ENCODE assay signal across 8 cellular contexts in the genomic region with DNA sequence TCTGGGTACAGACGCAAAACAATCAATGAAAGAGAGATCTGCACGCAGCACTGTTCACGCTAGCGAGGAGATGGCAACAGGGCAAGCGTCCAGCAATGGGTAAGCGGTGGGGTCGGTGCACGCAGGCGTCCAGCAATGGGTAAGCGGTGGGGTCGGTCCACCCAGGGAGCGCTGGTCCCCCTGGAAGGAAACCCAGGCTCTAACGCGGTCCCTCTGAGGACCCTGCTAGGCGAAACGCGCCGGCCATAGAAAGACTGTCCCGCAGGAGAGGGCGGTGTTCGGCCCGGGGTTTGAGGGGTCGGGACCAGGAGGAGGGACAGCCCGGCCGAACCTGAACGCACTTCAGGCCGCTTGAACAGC. TPM values are rescaled to one million over a fixed set of nuclear protein-coding genes. Genes with fewer than 3 reads are reported as not detected.
A peak's percentile ranks its signal among the peaks of the same experiment; 100 is the strongest.
DNase-seq lines count a peak whose midpoint lies in the region; ATAC-seq, FAIRE-seq and TF ChIP-seq lines count a peak whose summit lies in the region.

No MANE protein-coding gene starts in this region.

- no peaks in the 10 kb centered on the region for H3K9me3 ChIP-seq in Panc1 (ENCODE audit: control insufficient read depth, insufficient read depth, low read depth, low read length)
- no peaks in the 10 kb centered on the region for H3K9me3 ChIP-seq in endothelial cell of umbilical vein (replicated peaks; ENCODE audit: control insufficient read depth, insufficient read depth, low read length)

- dilution Hi-C loops in endothelial cell of umbilical vein (cut with MboI; ENCODE audit: extremely low pct_ligation_motif_present, low sequenced_read_pairs) = no loop called here

- no peaks in the 10 kb centered on the region for H4K20me1 ChIP-seq in endothelial cell of umbilical vein (replicated peaks; ENCODE audit: control insufficient read depth, extremely low read depth, insufficient read depth, low read length)

- peaks cover 40% of the 10 kb centered on the region for H3K79me2 ChIP-seq in endothelial cell of umbilical vein (ENCODE audit: control insufficient read depth, insufficient read depth, low read length)

- H3K4me1 ChIP-seq in Panc1 (ENCODE audit: control insufficient read depth, insufficient read depth, low read length) = peaks cover 6% of the 10 kb centered on the region; the same call in 1 of the 2 replicates
- H3K4me1 ChIP-seq in endothelial cell of umbilical vein (ENCODE audit: control insufficient read depth, extremely low read depth, insufficient read depth, low read length) = peaks cover 5% of the 10 kb centered on the region

- H3K27ac Mint-ChIP-seq in nephron progenitor cell = peak overlapping the region; percentile 83

- BruUV-seq in Panc1 (replicated peaks; lab: Mats Ljungman, UMichigan) (TSS peak; percentile 93), endothelial cell of umbilical vein (replicated peaks; lab: Mats Ljungman, UMichigan) (TSS peak; percentile 61)

- H3K4me3 ChIP-seq in Panc1 (ENCODE audit: low read depth in 2 of 2, low read length in 2 of 2) (peak overlapping the region; percentile 67 to 90), endothelial cell of umbilical vein (replicated peaks in 1 of 3; ENCODE audit: insufficient read depth in 1 of 3, low read depth in 1 of 3, low read length in 3 of 3) (peak overlapping the region; percentile 62 to 97 (median 75))

- POLR2A ChIA-PET in Panc1 (lab: Charles Lee) (no interaction called here), endothelial cell of umbilical vein (lab: Charles Lee) (no interaction called here)

- peaks cover 14% of the 10 kb centered on the region for H3K9me3 Mint-ChIP-seq in nephron progenitor cell

- H3K36me3 ChIP-seq in Panc1 (ENCODE audit: control insufficient read depth, insufficient read depth, low read length) (no peaks in the 10 kb centered on the region), endothelial cell of umbilical vein (ENCODE audit: control insufficient read depth in 2 of 2, extremely low read depth in 1 of 2, insufficient read depth in 2 of 2, low read length in 2 of 2) (peaks cover 0 to 4% of the 10 kb centered on the region in 2 experiments)

- peaks cover 16% of the 10 kb centered on the region for H3K4me1 Mint-ChIP-seq in nephron progenitor cell

- CTCF ChIA-PET in Panc1 (lab: Charles Lee) (no interaction called here), endothelial cell of umbilical vein (lab: Charles Lee) (no interaction called here)

- TF ChIP-seq CTCF in Panc1 (IDR thresholded peaks at IDR 0.05) = no peak
- no peak for TF ChIP-seq CTCF in endothelial cell of umbilical vein (IDR thresholded peaks at IDR 0.05; ENCODE audit: extremely low read depth in 1 of 2, insufficient read depth in 1 of 2, low read depth in 1 of 2, low read length in 2 of 2)
- no peak for TF ChIP-seq CTCF in nephron progenitor cell (IDR thresholded peaks at IDR 0.05)

- peaks cover 3% of the 10 kb centered on the region for H3K27me3 Mint-ChIP-seq in nephron progenitor cell (ENCODE audit: low read depth, poor library complexity)

- peak overlapping the region; percentile 90 for H3K27ac ChIP-seq in Panc1 (ENCODE audit: low read length)
- peak overlapping the region; percentile 19 for H3K27ac ChIP-seq in endothelial cell of umbilical vein (ENCODE audit: insufficient read depth, low read depth, low read length)

- peak overlapping the region; percentile 64 for H3K4me2 ChIP-seq in endothelial cell of umbilical vein (ENCODE audit: insufficient read depth, low read length)

- H2AFZ ChIP-seq in endothelial cell of umbilical vein (ENCODE audit: low read depth, low read length) = peak overlapping the region; percentile 79

- DNase-seq in Panc1 (ENCODE audit: low read depth, low spot score) = no peak
- no peak for DNase-seq in endothelial cell of umbilical vein (ENCODE audit: low read depth, low spot score)
- DNase-seq in nephron progenitor cell = peak; percentile 47
- no peak for DNase-seq in G401 (ENCODE audit: low spot score)
- no peak for DNase-seq in stimulated activated CD4-positive, alpha-beta T cell treated with anti-CD3 and anti-CD28 coated beads, Interleukin-15, amount 100 ng/mL, for 24 hours
- DNase-seq in NCI-H446 treated with DMSO at 0.1 percent for 48 hours (lab: John Stamatoyannopoulos, UW) = no peak

- in situ Hi-C loops in Panc1 (cut with HindIII; ENCODE audit: low pct_unique_long_range_greater_than_20kb, low sequenced_read_pairs) = no loop called here
- in situ Hi-C loops in G401 (cut with HindIII; ENCODE audit: low sequenced_read_pairs) = no loop called here

- TF ChIP-seq POLR2A in endothelial cell of umbilical vein (IDR thresholded peaks at IDR 0.05; ENCODE audit: low read depth, low read length) = no peak

- intact Hi-C loops in Panc1 (cut with micrococcal nuclease; ENCODE audit: unreplicated experiment) = no loop called here
- intact Hi-C loops in endothelial cell of umbilical vein (cut with micrococcal nuclease) = loop anchor here (1.0 to 2.0 kb wide), 2 partner anchors 23 to 53 kb away; partner anchors contain the start of genes POLE and PXMP2

- peak; percentile 30 for ATAC-seq in GM18870 (IDR thresholded peaks at IDR 0.05; ENCODE audit: unreplicated experiment)
- peak; percentile 11 for ATAC-seq in HG02610 (IDR thresholded peaks at IDR 0.05; ENCODE audit: unreplicated experiment)
- ATAC-seq in Panc1 = peak; percentile 56

- H3K27me3 ChIP-seq in Panc1 (ENCODE audit: control insufficient read depth, insufficient read depth, low read length) (no peaks in the 10 kb centered on the region), endothelial cell of umbilical vein (ENCODE audit: control insufficient read depth in 2 of 2, insufficient read depth in 2 of 2, low read length in 2 of 2) (no peaks in the 10 kb centered on the region)

- H3K4me3 Mint-ChIP-seq in nephron progenitor cell = peak overlapping the region; percentile 92

- peaks cover 29% of the 10 kb centered on the region for H3K36me3 Mint-ChIP-seq in nephron progenitor cell (ENCODE audit: low read depth)

- FAIRE-seq in endothelial cell of umbilical vein (lab: Jason Lieb, UNC) = peak; percentile 87

- no peaks in the 10 kb centered on the region for H3K9me1 ChIP-seq in endothelial cell of umbilical vein (replicated peaks; ENCODE audit: control insufficient read depth, extremely low read depth, insufficient read depth, low read length)

- peak overlapping the region; percentile 58 for H3K9ac ChIP-seq in endothelial cell of umbilical vein (replicated peaks; ENCODE audit: extremely low read depth, insufficient read depth, low read length)

RNA-seq across cellular contexts. Expression of gene PGAM5, which starts 0.6 kb away (rescaled TPM):
- total RNA-seq in Panc1 (2021; ENCODE audit: unreplicated experiment) = 116 TPM
- 116 TPM for polyA plus RNA-seq in Panc1 (2012; ENCODE audit: insufficient read length)
- 45.7 and 52.8 TPM in 2 replicates for total RNA-seq in endothelial cell of umbilical vein
- polyA plus RNA-seq in endothelial cell of umbilical vein = 23.1 and 34.1 TPM in 2 replicates
- polyA plus RNA-seq in endothelial cell of umbilical vein (2011; cell fraction: cytosol; rRNA removed) = 25.6 and 29.1 TPM in 2 replicates
- polyA plus RNA-seq in endothelial cell of umbilical vein (2011; cell fraction: nucleus; rRNA removed) = 14.0 and 16.6 TPM in 2 replicates
- polyA plus RNA-seq in endothelial cell of umbilical vein (2012) = 35.6 and 43.2 TPM in 2 replicates
- 31.2 and 39.4 TPM in 2 replicates for polyA minus RNA-seq in endothelial cell of umbilical vein
- 105 TPM for polyA minus RNA-seq in endothelial cell of umbilical vein (2011; cell fraction: cytosol; rRNA and poly(A)+ RNA removed)
- 8.9 and 12.9 TPM in 2 replicates for polyA minus RNA-seq in endothelial cell of umbilical vein (2011; cell fraction: nucleus; rRNA and poly(A)+ RNA removed)
- 112 and 121 TPM in 2 replicates for total RNA-seq in G401 (2014; rRNA removed; shearing (Covaris generic))

RNA-seq across cellular contexts. Expression of gene PXMP2, which starts 22.7 kb away (rescaled TPM):
- total RNA-seq in Panc1 (2021; ENCODE audit: unreplicated experiment) (21.3 TPM), endothelial cell of umbilical vein (21.1 and 24.0 TPM in 2 replicates)
- polyA plus RNA-seq in Panc1 (2012; ENCODE audit: insufficient read length) = 21.1 TPM
- polyA plus RNA-seq in endothelial cell of umbilical vein = 31.5 and 32.8 TPM in 2 replicates
- 29.0 and 31.3 TPM in 2 replicates for polyA plus RNA-seq in endothelial cell of umbilical vein (2011; cell fraction: cytosol; rRNA removed)
- 13.7 and 16.7 TPM in 2 replicates for polyA plus RNA-seq in endothelial cell of umbilical vein (2011; cell fraction: nucleus; rRNA removed)
- 11.4 and 14.6 TPM in 2 replicates for polyA plus RNA-seq in endothelial cell of umbilical vein (2012)
- polyA minus RNA-seq in endothelial cell of umbilical vein = 11.7 and 17.2 TPM in 2 replicates
- polyA minus RNA-seq in endothelial cell of umbilical vein (2011; cell fraction: cytosol; rRNA and poly(A)+ RNA removed) = 16.0 TPM
- polyA minus RNA-seq in endothelial cell of umbilical vein (2011; cell fraction: nucleus; rRNA and poly(A)+ RNA removed) = 3.8 and 7.3 TPM in 2 replicates
- total RNA-seq in G401 (2014; rRNA removed; shearing (Covaris generic)) = 83.5 and 127 TPM in 2 replicates

RNA-seq across cellular contexts. Expression of gene POLE, which starts 22.9 kb away (rescaled TPM):
- 112 TPM for total RNA-seq in Panc1 (2021; ENCODE audit: unreplicated experiment)
- polyA plus RNA-seq in Panc1 (2012; ENCODE audit: insufficient read length) = 39.6 TPM
- 73.7 and 82.7 TPM in 2 replicates for total RNA-seq in endothelial cell of umbilical vein
- 22.9 and 27.5 TPM in 2 replicates for polyA plus RNA-seq in endothelial cell of umbilical vein
- polyA plus RNA-seq in endothelial cell of umbilical vein (2011; cell fraction: cytosol; rRNA removed) = 18.0 and 19.2 TPM in 2 replicates
- 231 and 237 TPM in 2 replicates for polyA plus RNA-seq in endothelial cell of umbilical vein (2011; cell fraction: nucleus; rRNA removed)
- 21.6 and 30.3 TPM in 2 replicates for polyA plus RNA-seq in endothelial cell of umbilical vein (2012)
- 74.4 and 100 TPM in 2 replicates for polyA minus RNA-seq in endothelial cell of umbilical vein
- polyA minus RNA-seq in endothelial cell of umbilical vein (2011; cell fraction: cytosol; rRNA and poly(A)+ RNA removed) = 61.0 TPM
- polyA minus RNA-seq in endothelial cell of umbilical vein (2011; cell fraction: nucleus; rRNA and poly(A)+ RNA removed) = 130 and 135 TPM in 2 replicates
- total RNA-seq in G401 (2014; rRNA removed; shearing (Covaris generic)) = 19.0 and 30.9 TPM in 2 replicates

RNA-seq across cellular contexts. Expression of gene ANKLE2, which starts 51.6 kb away (rescaled TPM):
- 88.7 TPM for total RNA-seq in Panc1 (2021; ENCODE audit: unreplicated experiment)
- 98.3 TPM for polyA plus RNA-seq in Panc1 (2012; ENCODE audit: insufficient read length)
- total RNA-seq in endothelial cell of umbilical vein = 96.2 and 112 TPM in 2 replicates
- 72.9 and 75.8 TPM in 2 replicates for polyA plus RNA-seq in endothelial cell of umbilical vein
- 74.0 and 88.0 TPM in 2 replicates for polyA plus RNA-seq in endothelial cell of umbilical vein (2011; cell fraction: cytosol; rRNA removed)
- polyA plus RNA-seq in endothelial cell of umbilical vein (2011; cell fraction: nucleus; rRNA removed) = 493 and 502 TPM in 2 replicates
- polyA plus RNA-seq in endothelial cell of umbilical vein (2012) = 86.4 and 87.6 TPM in 2 replicates
- polyA minus RNA-seq in endothelial cell of umbilical vein = 300 and 319 TPM in 2 replicates
- 79.0 TPM for polyA minus RNA-seq in endothelial cell of umbilical vein (2011; cell fraction: cytosol; rRNA and poly(A)+ RNA removed)
- polyA minus RNA-seq in endothelial cell of umbilical vein (2011; cell fraction: nucleus; rRNA and poly(A)+ RNA removed) = 164 and 238 TPM in 2 replicates
- 27.9 and 34.3 TPM in 2 replicates for total RNA-seq in G401 (2014; rRNA removed; shearing (Covaris generic))
